In genomic region chr21:32371913-32372314, GRCh38 we compare ENCODE assay signal across 9 cellular contexts. TPM values are rescaled to one million over a fixed set of nuclear protein-coding genes. Genes with fewer than 3 reads are reported as not detected.
DNase-seq lines count a peak whose midpoint lies in the region; ATAC-seq and TF ChIP-seq lines count a peak whose summit lies in the region.
"Had no signal": no experiment of that assay in that cellular context is flagged by ENCODE, and none has a peak within 500 bp of the region (broad histone marks: within the 10 kb centered on the region; RNA-seq: fewer than 3 reads in every experiment).

No MANE protein-coding gene starts in this region.

- H3K9me2 ChIP-seq in PC-3 (replicated peaks; ENCODE audit: low read length) = no peaks in the 10 kb centered on the region

- H2AFZ ChIP-seq in PC-3 (ENCODE audit: low read length) = no peak overlapping the region

- H3K4me3 ChIP-seq in PC-3 (ENCODE audit: low read length) (no peak overlapping the region), esophagus muscularis mucosa (no peak overlapping the region)
- H3K4me3 ChIP-seq: SJCRH30 had no signal

- POLR2A ChIA-PET in PC-3 (lab: Charles Lee; ENCODE audit: unreplicated experiment) = interaction anchor here (0.8 kb wide), 1 partner anchor 12 kb away, joined by 15 read pairs; no protein-coding TSS in a partner anchor

- DNase-seq in EH (ENCODE audit: low read depth) (peak; percentile 84), PC-3 (peak; percentile 62), esophagus muscularis mucosa (ENCODE audit: extremely low spot score) (no peak), pulmonary artery endothelial cell (ENCODE audit: low read depth, low spot score) (peak; percentile 87), GOT3 (lab: John Stamatoyannopoulos, UW) (no peak)
- no peak for DNase-seq in effector CD4-positive, alpha-beta T cell
- DNase-seq: SJCRH30 had no signal

- 44% methylated on average over 6 of the region's 6 CpGs for WGBS in esophagus muscularis mucosa

- H3F3A ChIP-seq in PC-3 (ENCODE audit: low read length, unreplicated experiment) = no peaks in the 10 kb centered on the region

- H3K4me1 ChIP-seq in PC-3 (ENCODE audit: insufficient read depth, low read length) (peaks cover 20% of the 10 kb centered on the region), esophagus muscularis mucosa (peaks cover 19 to 47% (median 41%) of the 10 kb centered on the region in 4 donors)
- H3K4me1 ChIP-seq: SJCRH30 had no signal

- H3K4me2 ChIP-seq in PC-3 (ENCODE audit: low read length) = peak overlapping the region; percentile 22; the same call in 1 of the 2 replicates

- no TSS peak for BruUV-seq in PC-3 (replicated peaks; lab: Mats Ljungman, UMichigan)

- no peak for TF ChIP-seq CTCF in PC-3 (conservative IDR thresholded peaks at IDR 0.05; ENCODE audit: low read depth, low read length)
- TF ChIP-seq CTCF in esophagus muscularis mucosa (IDR thresholded peaks at IDR 0.05) = no peak

- no peaks in the 10 kb centered on the region for H4K20me1 ChIP-seq in PC-3 (ENCODE audit: low read length)

- peaks cover 22% of the 10 kb centered on the region for H3K79me2 ChIP-seq in PC-3 (ENCODE audit: low read length)

- H3K36me3 ChIP-seq in PC-3 (ENCODE audit: low read depth, low read length) (peaks cover 65% of the 10 kb centered on the region), esophagus muscularis mucosa (peaks cover 5 to 86% (median 35%) of the 10 kb centered on the region in 4 donors)

- peak; percentile 97 for ATAC-seq in PC-3
- ATAC-seq in GM21576 (IDR thresholded peaks at IDR 0.05; ENCODE audit: unreplicated experiment) = no peak
- ATAC-seq in GM18520 (IDR thresholded peaks at IDR 0.05; ENCODE audit: unreplicated experiment) = no peak

- H3K9ac ChIP-seq in PC-3 (ENCODE audit: low read length) = peak overlapping the region; percentile 56

- H3K9me3 ChIP-seq in PC-3 (ENCODE audit: low read length) (no peaks in the 10 kb centered on the region), esophagus muscularis mucosa (no peaks in the 10 kb centered on the region)
- H3K9me3 ChIP-seq: SJCRH30 had no signal

- H3K27me3 ChIP-seq in PC-3 (ENCODE audit: low read length) = no peaks in the 10 kb centered on the region
- H3K27me3 ChIP-seq in esophagus muscularis mucosa = no peaks in the 10 kb centered on the region
- H3K27me3 ChIP-seq: SJCRH30 had no signal

- intact Hi-C loops in PC-3 (cut with micrococcal nuclease) (loop anchor here (1.0 kb wide), 1 partner anchor 10 kb away; no protein-coding TSS in a partner anchor), esophagus muscularis mucosa (cut with DNase I) (no loop called here)

- H3K27ac ChIP-seq in PC-3 (ENCODE audit: low read length) = peak overlapping the region; percentile 83
- H3K27ac ChIP-seq in esophagus muscularis mucosa (replicated peaks in 1 of 4) = peak overlapping the region; percentile 79 to 85 (median 82)
- H3K27ac ChIP-seq: SJCRH30 had no signal

- TF ChIP-seq EP300 in esophagus muscularis mucosa (IDR thresholded peaks at IDR 0.05) = peak; percentile 89

- TF ChIP-seq POLR2A in esophagus muscularis mucosa (IDR thresholded peaks at IDR 0.05; ENCODE audit: low read depth) = no peak

- CTCF ChIA-PET in PC-3 (lab: Charles Lee) = interaction anchor here (0.9 to 2.1 kb wide), 3 partner anchors 30 to 230 kb away, joined by 3 to 14 read pairs (median 8); no protein-coding TSS in a partner anchor

RNA-seq across cellular contexts. Expression of gene URB1, which starts 20.9 kb away (rescaled TPM):
- 27.8 and 36.3 TPM in 2 replicates for total RNA-seq in PC-3 (2014; rRNA removed)
- total RNA-seq in esophagus muscularis mucosa = 10 to 100 TPM; 14.1 to 31.0 (median 22.4) TPM
- total RNA-seq in pulmonary artery endothelial cell = 20.0 and 25.8 TPM in 2 replicates

RNA-seq across cellular contexts. Expression of gene EVA1C, which starts 40.6 kb away (rescaled TPM):
- total RNA-seq in PC-3 (2014; rRNA removed) (16.1 and 17.5 TPM in 2 replicates), esophagus muscularis mucosa (10 to 100 TPM; 49.8 to 86.6 (median 64.6) TPM), pulmonary artery endothelial cell (23.6 and 36.3 TPM in 2 replicates)

Comparison
In these comparisons a context has a peak if more than half of its experiments do, and no peak if none do; other contexts are left out.
1. DNase-seq: peak in EH (single experiment), PC-3 (single experiment) and pulmonary artery endothelial cell (single experiment); none in esophagus muscularis mucosa (single experiment), GOT3 (single experiment) and effector CD4-positive, alpha-beta T cell (single experiment).